In genomic region chr9:4795108-4795507, GRCh38 we compare ENCODE assay signal across 7 cellular contexts. TPM values are rescaled to one million over a fixed set of nuclear protein-coding genes. Genes with fewer than 3 reads are reported as not detected.
A peak's percentile ranks its signal among the peaks of the same experiment; 100 is the strongest.
DNase-seq lines count a peak whose midpoint lies in the region; ATAC-seq and TF ChIP-seq lines count a peak whose summit lies in the region.
"Not testable (repeated sequence)": the region's sequence is repeated elsewhere in the genome, so short reads cannot be mapped to it uniquely, and the experiment has no call there.

No MANE protein-coding gene starts in this region.

- H3K27ac Mint-ChIP-seq in CD4-positive, CD25-positive, alpha-beta regulatory T cell: peak overlapping the region in 2 of 3 donors; percentile 45 to 52
- H3K27ac Mint-ChIP-seq in IgD-negative memory B cell: peak overlapping the region in 2 of 3 donors; percentile 4 to 31
- H3K27ac Mint-ChIP-seq in activated T-cell treated with anti-CD3 and anti-CD28 coated beads, Interleukin-2, amount 50 U/mL, for 24 hours; activated naive CD8-positive, alpha-beta T cell treated with anti-CD3 and anti-CD28 coated beads, Interleukin-2, amount 50 U/mL, for 24 hours; progenitor cell of endocrine pancreas: not testable (repeated sequence)
- H3K27ac Mint-ChIP-seq in naive thymus-derived CD4-positive, alpha-beta T cell: peak overlapping the region in 2 of 9 donors; percentile 49

- H3K4me3 Mint-ChIP-seq in CD4-positive, CD25-positive, alpha-beta regulatory T cell: peak overlapping the region; percentile 27 to 98 (median 41)
- H3K4me3 Mint-ChIP-seq in IgD-negative memory B cell (peak overlapping the region in 1 of 4 donors; percentile 99), progenitor cell of endocrine pancreas (ENCODE audit: low read depth) (peak overlapping the region; percentile 29)
- peak overlapping the region; percentile 98 for H3K4me3 Mint-ChIP-seq in activated T-cell treated with anti-CD3 and anti-CD28 coated beads, Interleukin-2, amount 50 U/mL, for 24 hours
- H3K4me3 Mint-ChIP-seq in activated naive CD8-positive, alpha-beta T cell treated with anti-CD3 and anti-CD28 coated beads, Interleukin-2, amount 50 U/mL, for 24 hours: peak overlapping the region; percentile 95
- peak overlapping the region in 8 of 10 donors; percentile 10 to 95 (median 45) for H3K4me3 Mint-ChIP-seq in naive thymus-derived CD4-positive, alpha-beta T cell

- not testable (repeated sequence) for H3K36me3 Mint-ChIP-seq in CD4-positive, CD25-positive, alpha-beta regulatory T cell; IgD-negative memory B cell; naive thymus-derived CD4-positive, alpha-beta T cell; progenitor cell of endocrine pancreas (ENCODE audit: insufficient read depth)
- H3K36me3 Mint-ChIP-seq in activated T-cell treated with anti-CD3 and anti-CD28 coated beads, Interleukin-2, amount 50 U/mL, for 24 hours (ENCODE audit: low read depth): peaks cover 49% of the 10 kb centered on the region
- peaks cover 14% of the 10 kb centered on the region for H3K36me3 Mint-ChIP-seq in activated naive CD8-positive, alpha-beta T cell treated with anti-CD3 and anti-CD28 coated beads, Interleukin-2, amount 50 U/mL, for 24 hours (ENCODE audit: low read depth)

- not testable (repeated sequence) for TF ChIP-seq CTCF in SU-DHL-6 (IDR thresholded peaks at IDR 0.05; ENCODE audit: insufficient read depth, low read length, poor library complexity, severe bottlenecking); progenitor cell of endocrine pancreas (IDR thresholded peaks at IDR 0.05; ENCODE audit: unreplicated experiment)

- not testable (repeated sequence) for H3K36me3 ChIP-seq in CD4-positive, CD25-positive, alpha-beta regulatory T cell (ENCODE audit: control insufficient read depth, insufficient read depth, low read length); SU-DHL-6 (ENCODE audit: low read length); naive thymus-derived CD4-positive, alpha-beta T cell (ENCODE audit: control insufficient read depth in 2 of 3, insufficient read depth in 3 of 3, low read length in 3 of 3)

- H3K9me2 ChIP-seq in SU-DHL-6 (replicated peaks; ENCODE audit: insufficient read depth, low read length): not testable (repeated sequence)

- H3K9me3 ChIP-seq in CD4-positive, CD25-positive, alpha-beta regulatory T cell (ENCODE audit: control insufficient read depth in 2 of 2, low read length in 2 of 2); SU-DHL-6 (ENCODE audit: insufficient read depth, low read length); naive thymus-derived CD4-positive, alpha-beta T cell (ENCODE audit: control insufficient read depth in 2 of 3, low read length in 3 of 3): not testable (repeated sequence)

- H3K27ac ChIP-seq in CD4-positive, CD25-positive, alpha-beta regulatory T cell (ENCODE audit: insufficient read depth, low read length, poor library complexity, severe bottlenecking); SU-DHL-6 (ENCODE audit: low read depth, low read length); naive thymus-derived CD4-positive, alpha-beta T cell (ENCODE audit: low read depth, low read length): not testable (repeated sequence)

- H3K27me3 ChIP-seq in CD4-positive, CD25-positive, alpha-beta regulatory T cell (ENCODE audit: control insufficient read depth, insufficient read depth, low read length); SU-DHL-6 (ENCODE audit: low read length); naive thymus-derived CD4-positive, alpha-beta T cell (ENCODE audit: control insufficient read depth in 2 of 2, insufficient read depth in 2 of 2, low read length in 2 of 2): not testable (repeated sequence)

- not testable (repeated sequence) for H3K4me3 ChIP-seq in CD4-positive, CD25-positive, alpha-beta regulatory T cell (ENCODE audit: low read depth, low read length); SU-DHL-6 (ENCODE audit: insufficient read depth, low read length, poor library complexity, severe bottlenecking); naive thymus-derived CD4-positive, alpha-beta T cell (ENCODE audit: low read length)

- H3K27me3 Mint-ChIP-seq in CD4-positive, CD25-positive, alpha-beta regulatory T cell; IgD-negative memory B cell; activated T-cell treated with anti-CD3 and anti-CD28 coated beads, Interleukin-2, amount 50 U/mL, for 24 hours; activated naive CD8-positive, alpha-beta T cell treated with anti-CD3 and anti-CD28 coated beads, Interleukin-2, amount 50 U/mL, for 24 hours; naive thymus-derived CD4-positive, alpha-beta T cell; progenitor cell of endocrine pancreas: not testable (repeated sequence)

- not testable (repeated sequence) for H3K9me3 Mint-ChIP-seq in CD4-positive, CD25-positive, alpha-beta regulatory T cell; IgD-negative memory B cell; activated T-cell treated with anti-CD3 and anti-CD28 coated beads, Interleukin-2, amount 50 U/mL, for 24 hours; activated naive CD8-positive, alpha-beta T cell treated with anti-CD3 and anti-CD28 coated beads, Interleukin-2, amount 50 U/mL, for 24 hours; naive thymus-derived CD4-positive, alpha-beta T cell; progenitor cell of endocrine pancreas (ENCODE audit: low read depth)

- H2AFZ ChIP-seq in SU-DHL-6 (ENCODE audit: low read depth, low read length, severe bottlenecking): not testable (repeated sequence)

- POLR2A ChIA-PET in naive thymus-derived CD4-positive, alpha-beta T cell (lab: Charles Lee): not testable (repeated sequence)

- intact Hi-C loops in naive thymus-derived CD4-positive, alpha-beta T cell (cut with micrococcal nuclease): loop anchor here in 1 of 2 donors (10.0 kb wide), 1 partner anchor 540 kb away; the partner anchor contains the start of gene RLN1

- peaks cover 25% of the 10 kb centered on the region for H3K4me1 ChIP-seq in CD4-positive, CD25-positive, alpha-beta regulatory T cell (ENCODE audit: control insufficient read depth, insufficient read depth, low read length, poor library complexity, severe bottlenecking)
- peaks cover 4 to 21% of the 10 kb centered on the region in 2 donors for H3K4me1 ChIP-seq in naive thymus-derived CD4-positive, alpha-beta T cell (ENCODE audit: control insufficient read depth in 2 of 2, insufficient read depth in 2 of 2, low read length in 2 of 2)

- peaks cover 71% of the 10 kb centered on the region for H3K79me2 ChIP-seq in SU-DHL-6 (ENCODE audit: insufficient read depth, low read length)

- DNase-seq in CD4-positive, CD25-positive, alpha-beta regulatory T cell; activated T-cell treated with anti-CD3 and anti-CD28 coated beads, Interleukin-2, amount 50 U/mL, for 24 hours; activated naive CD8-positive, alpha-beta T cell treated with anti-CD3 and anti-CD28 coated beads, Interleukin-2, amount 50 U/mL, for 24 hours; naive thymus-derived CD4-positive, alpha-beta T cell; progenitor cell of endocrine pancreas (ENCODE audit: low spot score, unreplicated experiment): not testable (repeated sequence)

- not testable (repeated sequence) for H3K9ac ChIP-seq in SU-DHL-6 (ENCODE audit: low read length)

- not testable (repeated sequence) for H3F3A ChIP-seq in SU-DHL-6 (ENCODE audit: insufficient read depth)

- ATAC-seq in CD4-positive, CD25-positive, alpha-beta regulatory T cell (ENCODE audit: low read depth in 2 of 2); activated naive CD8-positive, alpha-beta T cell treated with anti-CD3 and anti-CD28 coated beads, Interleukin-2, amount 50 U/mL, for 24 hours; naive thymus-derived CD4-positive, alpha-beta T cell: not testable (repeated sequence)

- H4K20me1 ChIP-seq in SU-DHL-6 (ENCODE audit: low read depth, low read length): peaks cover 19% of the 10 kb centered on the region; the same call in 1 of the 2 replicates

- H3K4me1 Mint-ChIP-seq in CD4-positive, CD25-positive, alpha-beta regulatory T cell: peaks cover 6 to 68% (median 39%) of the 10 kb centered on the region in 4 donors
- H3K4me1 Mint-ChIP-seq in IgD-negative memory B cell: peaks cover 30 to 53% (median 35%) of the 10 kb centered on the region in 3 donors
- H3K4me1 Mint-ChIP-seq in activated T-cell treated with anti-CD3 and anti-CD28 coated beads, Interleukin-2, amount 50 U/mL, for 24 hours (ENCODE audit: low read depth): peaks cover 72% of the 10 kb centered on the region
- H3K4me1 Mint-ChIP-seq in activated naive CD8-positive, alpha-beta T cell treated with anti-CD3 and anti-CD28 coated beads, Interleukin-2, amount 50 U/mL, for 24 hours: peaks cover 54% of the 10 kb centered on the region
- H3K4me1 Mint-ChIP-seq in naive thymus-derived CD4-positive, alpha-beta T cell: peaks cover 31 to 79% (median 63%) of the 10 kb centered on the region in 7 donors
- peaks cover 25% of the 10 kb centered on the region for H3K4me1 Mint-ChIP-seq in progenitor cell of endocrine pancreas (ENCODE audit: low read depth)

- peak overlapping the region; percentile 78 for H3K4me2 ChIP-seq in SU-DHL-6 (ENCODE audit: low read depth, low read length, poor library complexity, severe bottlenecking)

- CTCF ChIA-PET in naive thymus-derived CD4-positive, alpha-beta T cell (lab: Charles Lee): interaction anchor here (0.8 to 4.5 kb wide), 2 partner anchors 11 to 33 kb away, joined by 4 to 24 read pairs; no protein-coding TSS in a partner anchor

RNA-seq across cellular contexts. Expression of gene RCL1, which starts 2.4 kb away (rescaled TPM):
- total RNA-seq in CD4-positive, CD25-positive, alpha-beta regulatory T cell: 27.9 TPM
- polyA plus RNA-seq in CD4-positive, CD25-positive, alpha-beta regulatory T cell: 10 to 100 TPM; 13.3 to 19.2 (median 14.5) TPM
- polyA plus RNA-seq in IgD-negative memory B cell: 16.0 TPM
- 10 to 100 TPM; 21.5 to 39.4 (median 23.4) TPM for total RNA-seq in naive thymus-derived CD4-positive, alpha-beta T cell
- polyA plus RNA-seq in naive thymus-derived CD4-positive, alpha-beta T cell: 10 to 100 TPM; 24.2 to 24.7 TPM
- total RNA-seq in progenitor cell of endocrine pancreas: 18.2 and 18.7 TPM in 2 replicates

RNA-seq across cellular contexts. Expression of gene AK3, which starts 54.1 kb away (rescaled TPM):
- total RNA-seq in CD4-positive, CD25-positive, alpha-beta regulatory T cell: 21.7 TPM
- polyA plus RNA-seq in CD4-positive, CD25-positive, alpha-beta regulatory T cell: 10 to 100 TPM; 38.0 to 47.3 (median 42.5) TPM
- polyA plus RNA-seq in IgD-negative memory B cell: 25.1 TPM
- total RNA-seq in naive thymus-derived CD4-positive, alpha-beta T cell: 10 to 100 TPM; 18.0 to 34.8 (median 25.8) TPM
- polyA plus RNA-seq in naive thymus-derived CD4-positive, alpha-beta T cell: 10 to 100 TPM; 27.1 to 33.8 TPM
- total RNA-seq in progenitor cell of endocrine pancreas: 69.1 and 73.6 TPM in 2 replicates
